Comparison of ENCODE assay signal across 15 cellular contexts in genomic region chr17:78345791-78346494, GRCh38.
"Had no signal": no experiment of that assay in that cellular context is flagged by ENCODE, and none has a peak within 500 bp of the region (broad histone marks: within the 10 kb centered on the region; RNA-seq: fewer than 3 reads in every experiment).

No MANE protein-coding gene starts in this region.

- ATAC-seq: activated CD4-positive, CD25-positive, alpha-beta regulatory T cell treated with anti-CD3 and anti-CD28 coated beads, Interleukin-2, amount 50 U/mL, for 24 hours; heart left ventricle; left lung had no signal

- H3K27me3 ChIP-seq: ascending aorta, heart left ventricle, left lung, sigmoid colon, suprapubic skin, upper lobe of left lung had no signal

- H3K4me3 ChIP-seq: ascending aorta, esophagus squamous epithelium, heart left ventricle, left lung, sigmoid colon, suprapubic skin, upper lobe of left lung had no signal

- H3K36me3 ChIP-seq: ascending aorta, esophagus squamous epithelium, heart left ventricle, left lung, sigmoid colon, suprapubic skin, upper lobe of left lung had no signal

- H3K36me3 Mint-ChIP-seq: activated CD4-positive, alpha-beta memory T cell treated with anti-CD3 and anti-CD28 coated beads for 36 hours; activated naive CD8-positive, alpha-beta T cell treated with anti-CD3 and anti-CD28 coated beads for 36 hours had no signal

- H3K27ac Mint-ChIP-seq: activated naive CD8-positive, alpha-beta T cell treated with anti-CD3 and anti-CD28 coated beads for 36 hours had no signal

- H3K27ac ChIP-seq: ascending aorta, suprapubic skin had no signal

- H3K4me3 Mint-ChIP-seq: activated CD4-positive, alpha-beta memory T cell treated with anti-CD3 and anti-CD28 coated beads for 36 hours; activated naive CD8-positive, alpha-beta T cell treated with anti-CD3 and anti-CD28 coated beads for 36 hours had no signal

- H3K27me3 Mint-ChIP-seq: activated CD4-positive, alpha-beta memory T cell treated with anti-CD3 and anti-CD28 coated beads for 36 hours; activated naive CD8-positive, alpha-beta T cell treated with anti-CD3 and anti-CD28 coated beads for 36 hours had no signal

- H3K9me3 ChIP-seq: ascending aorta, esophagus squamous epithelium, heart left ventricle, left lung, sigmoid colon, suprapubic skin, upper lobe of left lung had no signal

- H3K9me3 Mint-ChIP-seq: activated CD4-positive, alpha-beta memory T cell treated with anti-CD3 and anti-CD28 coated beads for 36 hours; activated naive CD8-positive, alpha-beta T cell treated with anti-CD3 and anti-CD28 coated beads for 36 hours had no signal

- DNase-seq: activated CD4-positive, alpha-beta memory T cell treated with anti-CD3 and anti-CD28 coated beads for 36 hours; activated gamma-delta T cell; activated naive CD8-positive, alpha-beta T cell treated with anti-CD3 and anti-CD28 coated beads for 36 hours; activated T-cell treated with anti-CD3 and anti-CD28 coated beads, Interleukin-2, amount 50 U/mL, for 48 hours; esophagus squamous epithelium; left lung; occipital lobe; sigmoid colon; stimulated activated CD4-positive, alpha-beta T cell treated with anti-CD3 and anti-CD28 coated beads, Interleukin-12 subunit alpha, Interleukin-12 subunit beta, amount 100 ng/mL, for 4 hours; stimulated activated naive CD4-positive, alpha-beta T cell treated with Interleukin-2 at 50 U/mL for 16 hours; upper lobe of left lung had no signal
